Comparison of ENCODE assay signal across 19 cellular contexts in the genomic region with DNA sequence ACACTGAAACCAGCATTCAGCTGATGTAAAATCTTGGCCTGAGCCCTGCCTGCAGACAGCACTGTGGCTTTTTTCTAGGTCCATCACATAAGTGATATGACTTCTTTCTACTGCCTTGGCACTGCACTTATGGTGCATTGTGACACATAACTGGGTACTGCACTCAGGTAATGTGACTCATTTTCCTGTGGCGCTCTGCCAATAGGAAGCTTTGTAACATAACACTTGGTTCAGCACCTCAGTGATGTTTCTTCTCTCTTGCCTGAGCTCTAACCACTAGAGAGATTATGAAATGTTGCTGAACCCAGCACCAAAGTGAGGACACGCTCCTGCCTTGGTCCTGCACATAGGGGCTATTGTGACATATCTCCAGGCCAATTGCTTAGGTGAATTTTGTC. TPM values are rescaled to one million over a fixed set of nuclear protein-coding genes. Genes with fewer than 3 reads are reported as not detected.
"Had no signal": no experiment of that assay in that cellular context is flagged by ENCODE, and none has a peak within 500 bp of the region (broad histone marks: within the 10 kb centered on the region; RNA-seq: fewer than 3 reads in every experiment).

No MANE protein-coding gene starts in this region.

RNA-seq across cellular contexts. Expression of gene BPY2, which starts 12.4 kb away (rescaled TPM):
- total RNA-seq: activated CD4-positive, alpha-beta memory T cell treated with anti-CD3 and anti-CD28 coated beads for 36 hours; activated CD4-positive, alpha-beta T cell treated with anti-CD3 and anti-CD28 coated beads, Interleukin-2, amount 10 ng/mL, durations not matched to agents 24 days and 14 days; activated CD8-positive, alpha-beta memory T cell treated with anti-CD3 and anti-CD28 coated beads for 36 hours; activated CD8-positive, alpha-beta T cell treated with anti-CD3 and anti-CD28 coated beads for 36 hours; activated naive CD8-positive, alpha-beta T cell treated with anti-CD3 and anti-CD28 coated beads for 36 hours; activated T-cell treated with anti-CD3 and anti-CD28 coated beads, Interleukin-2, amount 50 U/mL, for 4 hours; activated T-cell treated with anti-CD3 and anti-CD28 coated beads, Interleukin-2, amount 50 U/mL, for 72 hours; activated T-helper 1 cell treated with anti-CD3 and anti-CD28 coated beads, Interleukin-12 subunit alpha, Interleukin-12 subunit beta, Interleukin-2, Interleukin-4 antibody, amounts not matched to agents 30 ng/mL and 10 ng/mL and 1 ng/mL, durations not matched to agents 14 hours and 24 hours and 36 hours; activated T-helper 2 cell treated with anti-CD3 and anti-CD28 coated beads, Interferon-gamma antibody, Interleukin-2, Interleukin-4, amounts not matched to agents 10 μg/mL and 5 μg/mL and 100 μg/mL, durations not matched to agents 14 hours and 24 hours and 36 hours; adrenal gland; aorta; astrocyte; bronchial epithelial cell; cardiac muscle cell; T-cell; T-helper 1 cell treated with Interleukin-12 subunit alpha and Interleukin-12 subunit beta and Interleukin-4 antibody, amounts not matched to agents 30 ng/mL and 1 ng/mL, for 36 hours; T-helper 17 cell; T-helper 2 cell treated with Interferon-gamma antibody and Interleukin-4, amounts not matched to agents 100 ng/mL and 5 ng/mL, for 36 hours; WTC11 had no signal
